ENCODE assay signal across 2 cellular contexts in the genomic region with DNA sequence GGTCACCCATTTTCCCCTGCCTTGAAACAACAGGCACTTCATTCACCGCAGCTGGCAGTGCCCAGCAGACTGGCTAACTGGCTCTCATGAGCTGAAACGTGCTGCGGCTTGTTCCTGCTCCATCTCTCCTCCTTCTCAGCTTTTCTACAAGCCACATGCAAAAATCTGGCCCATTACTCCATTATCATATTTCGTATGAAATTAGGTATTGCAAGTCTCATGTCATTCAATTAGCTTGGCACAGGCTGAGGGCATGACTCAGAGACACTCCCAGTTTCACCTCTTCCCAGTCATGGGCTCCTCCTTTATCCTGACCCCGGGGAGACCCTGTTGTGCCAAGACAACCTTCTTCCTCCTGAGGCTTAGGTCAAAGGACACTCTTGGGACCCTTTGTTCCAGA.
TF ChIP-seq lines count a peak whose summit lies in the region.

No MANE protein-coding gene starts in this region.

TF ChIP-seq in SK-N-SH treated with all-trans-retinoic acid at 6 μM for 48 hours, 23 proteins besides CTCF, POLR2A, EP300 and RAD21 (continued from another document):
- TF ChIP-seq, protein P1, sequence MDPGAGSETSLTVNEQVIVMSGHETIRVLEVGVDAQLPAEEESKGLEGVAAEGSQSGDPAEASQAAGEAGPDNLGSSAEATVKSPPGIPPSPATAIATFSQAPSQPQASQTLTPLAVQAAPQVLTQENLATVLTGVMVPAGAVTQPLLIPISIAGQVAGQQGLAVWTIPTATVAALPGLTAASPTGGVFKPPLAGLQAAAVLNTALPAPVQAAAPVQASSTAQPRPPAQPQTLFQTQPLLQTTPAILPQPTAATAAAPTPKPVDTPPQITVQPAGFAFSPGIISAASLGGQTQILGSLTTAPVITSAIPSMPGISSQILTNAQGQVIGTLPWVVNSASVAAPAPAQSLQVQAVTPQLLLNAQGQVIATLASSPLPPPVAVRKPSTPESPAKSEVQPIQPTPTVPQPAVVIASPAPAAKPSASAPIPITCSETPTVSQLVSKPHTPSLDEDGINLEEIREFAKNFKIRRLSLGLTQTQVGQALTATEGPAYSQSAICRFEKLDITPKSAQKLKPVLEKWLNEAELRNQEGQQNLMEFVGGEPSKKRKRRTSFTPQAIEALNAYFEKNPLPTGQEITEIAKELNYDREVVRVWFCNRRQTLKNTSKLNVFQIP (CRISPR knock-in tag; IDR thresholded peaks at IDR 0.05; ENCODE audit: borderline replicate concordance, low read depth): no peak
- TF ChIP-seq ZNF565 (CRISPR knock-in tag; conservative IDR thresholded peaks at IDR 0.05; ENCODE audit: low read depth) (no peak), ISL1 (CRISPR knock-in tag; IDR thresholded peaks at IDR 0.05) (no peak), BACH2 (CRISPR knock-in tag; IDR thresholded peaks at IDR 0.05; ENCODE audit: borderline replicate concordance) (no peak), ARNTL (CRISPR knock-in tag; IDR thresholded peaks at IDR 0.05; ENCODE audit: borderline replicate concordance, low read depth) (no peak), RARB (CRISPR knock-in tag; IDR thresholded peaks at IDR 0.05) (no peak), ZNF70 (CRISPR knock-in tag; IDR thresholded peaks at IDR 0.05) (no peak), CSDC2 (CRISPR knock-in tag; IDR thresholded peaks at IDR 0.05) (no peak), ESRRG (CRISPR knock-in tag; IDR thresholded peaks at IDR 0.05) (no peak), TCF4 (CRISPR knock-in tag; IDR thresholded peaks at IDR 0.05; ENCODE audit: borderline replicate concordance) (no peak)
- TF ChIP-seq, protein P2, sequence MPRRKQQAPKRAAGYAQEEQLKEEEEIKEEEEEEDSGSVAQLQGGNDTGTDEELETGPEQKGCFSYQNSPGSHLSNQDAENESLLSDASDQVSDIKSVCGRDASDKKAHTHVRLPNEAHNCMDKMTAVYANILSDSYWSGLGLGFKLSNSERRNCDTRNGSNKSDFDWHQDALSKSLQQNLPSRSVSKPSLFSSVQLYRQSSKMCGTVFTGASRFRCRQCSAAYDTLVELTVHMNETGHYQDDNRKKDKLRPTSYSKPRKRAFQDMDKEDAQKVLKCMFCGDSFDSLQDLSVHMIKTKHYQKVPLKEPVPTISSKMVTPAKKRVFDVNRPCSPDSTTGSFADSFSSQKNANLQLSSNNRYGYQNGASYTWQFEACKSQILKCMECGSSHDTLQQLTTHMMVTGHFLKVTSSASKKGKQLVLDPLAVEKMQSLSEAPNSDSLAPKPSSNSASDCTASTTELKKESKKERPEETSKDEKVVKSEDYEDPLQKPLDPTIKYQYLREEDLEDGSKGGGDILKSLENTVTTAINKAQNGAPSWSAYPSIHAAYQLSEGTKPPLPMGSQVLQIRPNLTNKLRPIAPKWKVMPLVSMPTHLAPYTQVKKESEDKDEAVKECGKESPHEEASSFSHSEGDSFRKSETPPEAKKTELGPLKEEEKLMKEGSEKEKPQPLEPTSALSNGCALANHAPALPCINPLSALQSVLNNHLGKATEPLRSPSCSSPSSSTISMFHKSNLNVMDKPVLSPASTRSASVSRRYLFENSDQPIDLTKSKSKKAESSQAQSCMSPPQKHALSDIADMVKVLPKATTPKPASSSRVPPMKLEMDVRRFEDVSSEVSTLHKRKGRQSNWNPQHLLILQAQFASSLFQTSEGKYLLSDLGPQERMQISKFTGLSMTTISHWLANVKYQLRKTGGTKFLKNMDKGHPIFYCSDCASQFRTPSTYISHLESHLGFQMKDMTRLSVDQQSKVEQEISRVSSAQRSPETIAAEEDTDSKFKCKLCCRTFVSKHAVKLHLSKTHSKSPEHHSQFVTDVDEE (CRISPR knock-in tag; IDR thresholded peaks at IDR 0.05): no peak
- TF ChIP-seq, protein P3, sequence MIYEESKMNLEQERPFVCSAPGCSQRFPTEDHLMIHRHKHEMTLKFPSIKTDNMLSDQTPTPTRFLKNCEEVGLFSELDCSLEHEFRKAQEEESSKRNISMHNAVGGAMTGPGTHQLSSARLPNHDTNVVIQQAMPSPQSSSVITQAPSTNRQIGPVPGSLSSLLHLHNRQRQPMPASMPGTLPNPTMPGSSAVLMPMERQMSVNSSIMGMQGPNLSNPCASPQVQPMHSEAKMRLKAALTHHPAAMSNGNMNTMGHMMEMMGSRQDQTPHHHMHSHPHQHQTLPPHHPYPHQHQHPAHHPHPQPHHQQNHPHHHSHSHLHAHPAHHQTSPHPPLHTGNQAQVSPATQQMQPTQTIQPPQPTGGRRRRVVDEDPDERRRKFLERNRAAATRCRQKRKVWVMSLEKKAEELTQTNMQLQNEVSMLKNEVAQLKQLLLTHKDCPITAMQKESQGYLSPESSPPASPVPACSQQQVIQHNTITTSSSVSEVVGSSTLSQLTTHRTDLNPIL (CRISPR knock-in tag; IDR thresholded peaks at IDR 0.05; ENCODE audit: low read depth): no peak
- TF ChIP-seq, protein P4, sequence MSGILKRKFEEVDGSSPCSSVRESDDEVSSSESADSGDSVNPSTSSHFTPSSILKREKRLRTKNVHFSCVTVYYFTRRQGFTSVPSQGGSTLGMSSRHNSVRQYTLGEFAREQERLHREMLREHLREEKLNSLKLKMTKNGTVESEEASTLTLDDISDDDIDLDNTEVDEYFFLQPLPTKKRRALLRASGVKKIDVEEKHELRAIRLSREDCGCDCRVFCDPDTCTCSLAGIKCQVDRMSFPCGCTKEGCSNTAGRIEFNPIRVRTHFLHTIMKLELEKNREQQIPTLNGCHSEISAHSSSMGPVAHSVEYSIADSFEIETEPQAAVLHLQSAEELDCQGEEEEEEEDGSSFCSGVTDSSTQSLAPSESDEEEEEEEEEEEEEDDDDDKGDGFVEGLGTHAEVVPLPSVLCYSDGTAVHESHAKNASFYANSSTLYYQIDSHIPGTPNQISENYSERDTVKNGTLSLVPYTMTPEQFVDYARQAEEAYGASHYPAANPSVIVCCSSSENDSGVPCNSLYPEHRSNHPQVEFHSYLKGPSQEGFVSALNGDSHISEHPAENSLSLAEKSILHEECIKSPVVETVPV (CRISPR knock-in tag; IDR thresholded peaks at IDR 0.05): no peak

TF ChIP-seq in SK-N-SH, 30 proteins besides CTCF, POLR2A, EP300 and RAD21 (continued from another document):
- TF ChIP-seq, protein P5, sequence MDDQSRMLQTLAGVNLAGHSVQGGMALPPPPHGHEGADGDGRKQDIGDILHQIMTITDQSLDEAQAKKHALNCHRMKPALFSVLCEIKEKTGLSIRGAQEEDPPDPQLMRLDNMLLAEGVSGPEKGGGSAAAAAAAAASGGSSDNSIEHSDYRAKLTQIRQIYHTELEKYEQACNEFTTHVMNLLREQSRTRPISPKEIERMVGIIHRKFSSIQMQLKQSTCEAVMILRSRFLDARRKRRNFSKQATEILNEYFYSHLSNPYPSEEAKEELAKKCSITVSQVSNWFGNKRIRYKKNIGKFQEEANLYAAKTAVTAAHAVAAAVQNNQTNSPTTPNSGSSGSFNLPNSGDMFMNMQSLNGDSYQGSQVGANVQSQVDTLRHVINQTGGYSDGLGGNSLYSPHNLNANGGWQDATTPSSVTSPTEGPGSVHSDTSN (IDR thresholded peaks at IDR 0.05): no peak
- TF ChIP-seq RCOR1 (IDR thresholded peaks at IDR 0.05; ENCODE audit: low read length) (no peak), JUND (IDR thresholded peaks at IDR 0.05) (no peak), EZH2phosphoT487 (IDR thresholded peaks at IDR 0.05; ENCODE audit: borderline replicate concordance, low read depth) (no peak), SIN3A (IDR thresholded peaks at IDR 0.05; ENCODE audit: borderline replicate concordance, low read depth, low read length) (no peak)
